ENCODE assay signal across 9 cellular contexts in the genomic region with DNA sequence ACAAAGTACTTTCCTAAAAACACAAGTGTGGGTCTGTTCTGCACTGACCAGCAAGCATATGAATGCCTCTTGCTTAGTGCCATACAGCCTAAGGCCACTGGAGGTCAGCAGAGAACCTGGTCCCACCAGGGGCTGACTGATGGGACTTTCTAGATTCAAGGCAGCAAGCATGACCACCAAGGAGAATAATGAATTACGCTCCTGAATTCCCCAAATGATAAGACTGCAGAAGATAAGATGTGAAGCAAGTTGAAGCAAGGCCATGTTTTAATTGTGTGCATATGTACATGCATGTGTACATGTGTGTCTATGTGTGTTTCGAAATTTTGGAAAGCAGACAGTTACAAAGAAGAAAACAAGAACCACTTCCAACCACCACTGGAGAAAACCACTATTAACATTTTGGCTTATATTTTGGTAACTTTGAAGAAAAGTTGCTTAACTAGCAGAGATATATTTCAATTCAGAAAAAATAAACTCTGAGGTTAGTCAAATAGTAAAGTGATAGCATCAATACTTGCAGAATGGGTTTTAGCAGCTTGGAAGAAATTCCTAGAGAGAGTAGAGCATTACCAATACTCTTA.
DNase-seq lines count a peak whose midpoint lies in the region; ATAC-seq, FAIRE-seq and TF ChIP-seq lines count a peak whose summit lies in the region.
"Had no signal": no experiment of that assay in that cellular context is flagged by ENCODE, and none has a peak within 500 bp of the region (broad histone marks: within the 10 kb centered on the region; RNA-seq: fewer than 3 reads in every experiment).

No MANE protein-coding gene starts in this region.

- no peak overlapping the region for H3K4me2 ChIP-seq in astrocyte (ENCODE audit: low read length)
- H3K4me2 ChIP-seq: BLaER1 had no signal

- ATAC-seq in HG02610 (IDR thresholded peaks at IDR 0.05; ENCODE audit: unreplicated experiment), result peak; percentile 88

- H3K79me2 ChIP-seq in astrocyte (ENCODE audit: insufficient read depth, low read length), result no peaks in the 10 kb centered on the region

- peaks cover 10% of the 10 kb centered on the region for H3K4me1 Mint-ChIP-seq in T-helper 2 cell treated with Interferon-gamma antibody and Interleukin-4, amounts not matched to agents 5 μg/mL and 100 μg/mL, for 36 hours (ENCODE audit: low read depth)
- H3K4me1 Mint-ChIP-seq in astrocyte (ENCODE audit: low read depth, unreplicated experiment), result no peaks in the 10 kb centered on the region

- H3K27ac ChIP-seq in astrocyte (ENCODE audit: low read depth, low read length), result no peak overlapping the region
- H3K27ac ChIP-seq in small intestine (ENCODE audit: low read depth in 1 of 2, low read length in 1 of 2), result no peak overlapping the region
- H3K27ac ChIP-seq: BLaER1 had no signal

- H3K9ac ChIP-seq in astrocyte (ENCODE audit: low read length), result no peak overlapping the region
- H3K9ac ChIP-seq: BLaER1 had no signal

- FAIRE-seq in astrocyte (lab: Jason Lieb, UNC) (no peak), small intestine (lab: Jason Lieb, UNC) (no peak)

- H3K4me1 ChIP-seq in astrocyte (ENCODE audit: insufficient read depth, low read length), result no peaks in the 10 kb centered on the region
- no peaks in the 10 kb centered on the region for H3K4me1 ChIP-seq in small intestine (ENCODE audit: control insufficient read depth in 2 of 2, insufficient read depth in 1 of 2, low read depth in 1 of 2, low read length in 1 of 2)
- H3K4me1 ChIP-seq: BLaER1 had no signal

- 56 to 74% (median 71%) methylated on average over 2 of the region's 2 CpGs for WGBS in small intestine, 3 donors

- DNase-seq in NCI-H1436 (lab: John Stamatoyannopoulos, UW) (peak; percentile 29), NCI-H1436 treated with DMSO at 0.1 percent for 48 hours (lab: John Stamatoyannopoulos, UW) (no peak), NCI-H1048 (lab: John Stamatoyannopoulos, UW) (peak; percentile 16), astrocyte (ENCODE audit: low read depth) (peak; percentile 45), hippocampal formation (lab: John Stamatoyannopoulos, UW) (peak; percentile 50 to 62), small intestine (peak; percentile 61)
- peak; percentile 56 for DNase-seq in T-helper 2 cell treated with Interferon-gamma antibody and Interleukin-4, amounts not matched to agents 5 μg/mL and 100 μg/mL, for 36 hours (ENCODE audit: low spot score)

- H3K4me3 ChIP-seq in astrocyte (ENCODE audit: insufficient read depth, low read depth, low read length), result no peak overlapping the region
- no peak overlapping the region for H3K4me3 ChIP-seq in small intestine (ENCODE audit: low read depth in 1 of 2, low read length in 2 of 2)
- H3K4me3 ChIP-seq: BLaER1 had no signal

- TF ChIP-seq CTCF in astrocyte (IDR thresholded peaks at IDR 0.05; ENCODE audit: insufficient read depth, low read depth, low read length), result peak; percentile 98

- no peaks in the 10 kb centered on the region for H3K36me3 ChIP-seq in astrocyte (ENCODE audit: insufficient read depth, low read length)
- H3K36me3 ChIP-seq in small intestine (ENCODE audit: control insufficient read depth in 2 of 2, insufficient read depth in 2 of 2, low read length in 2 of 2), result peaks cover 0 to 6% of the 10 kb centered on the region in 2 donors

- H3K9me3 ChIP-seq in astrocyte (ENCODE audit: insufficient read depth, low read depth, low read length), result no peaks in the 10 kb centered on the region
- no peaks in the 10 kb centered on the region for H3K9me3 ChIP-seq in small intestine (ENCODE audit: control insufficient read depth, low read depth)

- no peak overlapping the region for H3K27ac Mint-ChIP-seq in T-helper 2 cell treated with Interferon-gamma antibody and Interleukin-4, amounts not matched to agents 5 μg/mL and 100 μg/mL, for 36 hours
- H3K27ac Mint-ChIP-seq in astrocyte (ENCODE audit: unreplicated experiment), result no peak overlapping the region

- H3K9me3 Mint-ChIP-seq in T-helper 2 cell treated with Interferon-gamma antibody and Interleukin-4, amounts not matched to agents 5 μg/mL and 100 μg/mL, for 36 hours, result peaks cover 2% of the 10 kb centered on the region
- H3K9me3 Mint-ChIP-seq in astrocyte (ENCODE audit: unreplicated experiment), result no peaks in the 10 kb centered on the region

- H3K27me3 ChIP-seq in astrocyte (ENCODE audit: insufficient read depth, low read length) (no peaks in the 10 kb centered on the region), small intestine (ENCODE audit: control insufficient read depth in 2 of 2, insufficient read depth in 2 of 2, low read length in 2 of 2) (no peaks in the 10 kb centered on the region)
- H3K27me3 ChIP-seq: BLaER1 had no signal

- H4K20me1 ChIP-seq in astrocyte (ENCODE audit: insufficient read depth, low read length), result peaks cover 24% of the 10 kb centered on the region

- H2AFZ ChIP-seq in astrocyte (ENCODE audit: low read depth, low read length), result no peak overlapping the region

- H3K27me3 Mint-ChIP-seq in T-helper 2 cell treated with Interferon-gamma antibody and Interleukin-4, amounts not matched to agents 5 μg/mL and 100 μg/mL, for 36 hours (ENCODE audit: low read depth), result no peaks in the 10 kb centered on the region
- H3K27me3 Mint-ChIP-seq in astrocyte (ENCODE audit: low read depth, unreplicated experiment), result no peaks in the 10 kb centered on the region

- peaks cover 16% of the 10 kb centered on the region for H3K36me3 Mint-ChIP-seq in T-helper 2 cell treated with Interferon-gamma antibody and Interleukin-4, amounts not matched to agents 5 μg/mL and 100 μg/mL, for 36 hours (ENCODE audit: low read depth)
- peaks cover 8% of the 10 kb centered on the region for H3K36me3 Mint-ChIP-seq in astrocyte (ENCODE audit: low read depth, unreplicated experiment)

- H3K4me3 Mint-ChIP-seq in T-helper 2 cell treated with Interferon-gamma antibody and Interleukin-4, amounts not matched to agents 5 μg/mL and 100 μg/mL, for 36 hours, result no peak overlapping the region
- H3K4me3 Mint-ChIP-seq in astrocyte (ENCODE audit: unreplicated experiment), result no peak overlapping the region
